1 cellular context compared by ENCODE assay signal in genomic region chr1:31380181-31380580, GRCh38.
TF ChIP-seq lines count a peak whose summit lies in the region.

No MANE protein-coding gene starts in this region.

TF ChIP-seq in endothelial cell of umbilical vein, 7 proteins besides CTCF, POLR2A, EP300 and RAD21:
- TF ChIP-seq MAX (IDR thresholded peaks at IDR 0.05; ENCODE audit: insufficient read depth, insufficient read length) (peak; percentile 45), EZH2 (IDR thresholded peaks at IDR 0.05; ENCODE audit: borderline replicate concordance, low read depth, low read length, severe bottlenecking) (no peak), GATA2 (IDR thresholded peaks at IDR 0.05; ENCODE audit: insufficient read depth, insufficient read length, low read depth, low read length) (no peak)
